In genomic region chr2:24514820-24515219, GRCh38 we compare ENCODE assay signal across 7 cellular contexts.
"Had no signal": no experiment of that assay in that cellular context is flagged by ENCODE, and none has a peak within 500 bp of the region (broad histone marks: within the 10 kb centered on the region; RNA-seq: fewer than 3 reads in every experiment).

No MANE protein-coding gene starts in this region.

- FAIRE-seq: G401.6, GM12878, GM12891, GM12892, GM18507 had no signal

- H3K4me3 ChIP-seq: GM12878 had no signal

- DNase-seq: GDM1, GF-D8 had no signal

- ATAC-seq: GM12878 had no signal
